In the genomic region with DNA sequence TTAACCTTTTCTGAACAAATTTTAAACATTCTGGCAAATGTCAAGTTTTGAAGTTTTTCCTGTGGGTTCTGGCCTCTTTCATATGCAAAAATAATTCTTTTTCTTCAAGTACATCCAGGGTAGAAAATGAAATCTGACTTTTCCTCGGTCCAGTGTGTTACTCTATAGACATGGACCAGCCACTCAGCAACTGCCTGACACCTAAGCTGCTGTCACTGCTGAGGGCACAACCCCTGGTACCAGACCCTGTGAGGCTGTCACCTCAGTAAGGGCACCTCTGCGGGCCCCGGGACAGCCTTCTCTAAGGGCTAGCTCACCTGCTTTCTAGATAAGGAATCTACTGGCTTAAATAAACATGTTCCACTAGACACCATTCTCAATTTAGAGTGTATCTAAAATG, we compare ENCODE assay signal across 1 cellular context.
TF ChIP-seq lines count a peak whose summit lies in the region.

No MANE protein-coding gene starts in this region.

TF ChIP-seq in IMR-90, 13 proteins besides CTCF, POLR2A, EP300 and RAD21:
- TF ChIP-seq RCOR1 (IDR thresholded peaks at IDR 0.05; ENCODE audit: insufficient replicate concordance, low read length) (no peak), NFE2L2 (IDR thresholded peaks at IDR 0.05; ENCODE audit: low read depth, low read length) (no peak), CHD1 (IDR thresholded peaks at IDR 0.05; ENCODE audit: low read depth, low read length) (no peak), MXI1 (IDR thresholded peaks at IDR 0.05; ENCODE audit: borderline replicate concordance, low read depth, low read length) (no peak), RFX5 (IDR thresholded peaks at IDR 0.05; ENCODE audit: low read depth, low read length) (no peak), BHLHE40 (IDR thresholded peaks at IDR 0.05; ENCODE audit: low read depth, low read length) (no peak), SMC3 (IDR thresholded peaks at IDR 0.05; ENCODE audit: low read depth, low read length) (no peak), MAFK (IDR thresholded peaks at IDR 0.05; ENCODE audit: low read depth, low read length) (no peak), FOS (IDR thresholded peaks at IDR 0.05; ENCODE audit: low read depth, low read length) (no peak), MAZ (IDR thresholded peaks at IDR 0.05; ENCODE audit: borderline replicate concordance, low read depth, low read length) (no peak), CEBPB (IDR thresholded peaks at IDR 0.05; ENCODE audit: low read depth, low read length) (no peak)
- TF ChIP-seq, protein P1, sequence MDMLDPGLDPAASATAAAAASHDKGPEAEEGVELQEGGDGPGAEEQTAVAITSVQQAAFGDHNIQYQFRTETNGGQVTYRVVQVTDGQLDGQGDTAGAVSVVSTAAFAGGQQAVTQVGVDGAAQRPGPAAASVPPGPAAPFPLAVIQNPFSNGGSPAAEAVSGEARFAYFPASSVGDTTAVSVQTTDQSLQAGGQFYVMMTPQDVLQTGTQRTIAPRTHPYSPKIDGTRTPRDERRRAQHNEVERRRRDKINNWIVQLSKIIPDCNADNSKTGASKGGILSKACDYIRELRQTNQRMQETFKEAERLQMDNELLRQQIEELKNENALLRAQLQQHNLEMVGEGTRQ (IDR thresholded peaks at IDR 0.05; ENCODE audit: low read depth, low read length): no peak
- TF ChIP-seq, protein P2, sequence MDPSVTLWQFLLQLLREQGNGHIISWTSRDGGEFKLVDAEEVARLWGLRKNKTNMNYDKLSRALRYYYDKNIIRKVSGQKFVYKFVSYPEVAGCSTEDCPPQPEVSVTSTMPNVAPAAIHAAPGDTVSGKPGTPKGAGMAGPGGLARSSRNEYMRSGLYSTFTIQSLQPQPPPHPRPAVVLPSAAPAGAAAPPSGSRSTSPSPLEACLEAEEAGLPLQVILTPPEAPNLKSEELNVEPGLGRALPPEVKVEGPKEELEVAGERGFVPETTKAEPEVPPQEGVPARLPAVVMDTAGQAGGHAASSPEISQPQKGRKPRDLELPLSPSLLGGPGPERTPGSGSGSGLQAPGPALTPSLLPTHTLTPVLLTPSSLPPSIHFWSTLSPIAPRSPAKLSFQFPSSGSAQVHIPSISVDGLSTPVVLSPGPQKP (IDR thresholded peaks at IDR 0.05; ENCODE audit: borderline replicate concordance, low read depth, low read length): no peak
